ENCODE assay signal across 18 cellular contexts in the genomic region with DNA sequence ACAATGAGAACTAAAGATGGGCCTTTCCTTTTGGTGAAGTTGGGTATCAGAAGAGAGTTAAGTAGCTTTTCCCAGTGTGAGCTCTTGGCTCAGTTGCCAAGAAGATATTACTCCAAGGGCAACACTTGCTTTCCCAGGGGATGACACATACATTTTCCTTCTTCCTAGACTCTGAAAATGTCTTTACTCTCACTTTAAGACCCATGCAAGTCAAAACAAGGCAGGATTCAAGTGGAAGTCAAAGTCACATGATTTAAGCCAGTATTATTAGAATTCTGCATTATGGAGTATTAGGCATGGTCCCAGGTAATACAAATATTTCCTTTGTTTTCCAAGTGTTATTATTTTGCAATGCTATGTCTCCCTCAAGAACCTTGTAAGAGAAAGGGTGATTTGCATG.
DNase-seq lines count a peak whose midpoint lies in the region; ATAC-seq and TF ChIP-seq lines count a peak whose summit lies in the region.
"Had no signal": no experiment of that assay in that cellular context is flagged by ENCODE, and none has a peak within 500 bp of the region (broad histone marks: within the 10 kb centered on the region; RNA-seq: fewer than 3 reads in every experiment).

No MANE protein-coding gene starts in this region.

- no peaks in the 10 kb centered on the region for H3K9me3 Mint-ChIP-seq in neural progenitor cell
- peaks cover 6% of the 10 kb centered on the region for H3K9me3 Mint-ChIP-seq in activated CD4-positive, alpha-beta memory T cell treated with anti-CD3 and anti-CD28 coated beads, Interleukin-2, amount 10 ng/mL, durations not matched to agents 7 days and 5 days
- H3K9me3 Mint-ChIP-seq in activated T-cell treated with anti-CD3 and anti-CD28 coated beads, Interleukin-2, amount 50 U/mL, for 24 hours: no peaks in the 10 kb centered on the region
- H3K9me3 Mint-ChIP-seq: GM23338 had no signal

- no peak overlapping the region for H3K4me3 Mint-ChIP-seq in neural progenitor cell
- no peak overlapping the region for H3K4me3 Mint-ChIP-seq in activated CD4-positive, alpha-beta memory T cell treated with anti-CD3 and anti-CD28 coated beads, Interleukin-2, amount 10 ng/mL, durations not matched to agents 7 days and 5 days
- H3K4me3 Mint-ChIP-seq in activated T-cell treated with anti-CD3 and anti-CD28 coated beads, Interleukin-2, amount 50 U/mL, for 24 hours: no peak overlapping the region
- H3K4me3 Mint-ChIP-seq: GM23338 had no signal

- in situ Hi-C loops in GM23248 (cut with MboI): no loop called here

- CTCF ChIA-PET in activated CD4-positive, alpha-beta memory T cell treated with anti-CD3 and anti-CD28 coated beads, Interleukin-2, amount 10 ng/mL, durations not matched to agents 7 days and 5 days (lab: Charles Lee): no interaction called here

- H3K4me1 Mint-ChIP-seq in neural progenitor cell: peaks cover 20% of the 10 kb centered on the region
- H3K4me1 Mint-ChIP-seq in activated CD4-positive, alpha-beta memory T cell treated with anti-CD3 and anti-CD28 coated beads, Interleukin-2, amount 10 ng/mL, durations not matched to agents 7 days and 5 days: peaks cover 2% of the 10 kb centered on the region
- H3K4me1 Mint-ChIP-seq in activated T-cell treated with anti-CD3 and anti-CD28 coated beads, Interleukin-2, amount 50 U/mL, for 24 hours (ENCODE audit: low read depth): peaks cover 10% of the 10 kb centered on the region

- H3K9me2 ChIP-seq in GM23248 (ENCODE audit: insufficient read depth): no peaks in the 10 kb centered on the region

- H3K4me1 ChIP-seq in GM23248 (ENCODE audit: insufficient read depth): no peaks in the 10 kb centered on the region; the same call in 1 of the 2 replicates
- H3K4me1 ChIP-seq in neural progenitor cell: peaks cover 41% of the 10 kb centered on the region
- H3K4me1 ChIP-seq: A549 had no signal

- POLR2A ChIA-PET in activated CD4-positive, alpha-beta memory T cell treated with anti-CD3 and anti-CD28 coated beads, Interleukin-2, amount 10 ng/mL, durations not matched to agents 7 days and 5 days (lab: Charles Lee): no interaction called here

- H3F3A ChIP-seq in GM23248 (ENCODE audit: insufficient read depth) (no peaks in the 10 kb centered on the region), neural progenitor cell (ENCODE audit: low read depth) (peaks cover 7% of the 10 kb centered on the region)

- peaks cover 4% of the 10 kb centered on the region for H3K27me3 Mint-ChIP-seq in neural progenitor cell (ENCODE audit: insufficient read depth, low read depth)
- H3K27me3 Mint-ChIP-seq in activated CD4-positive, alpha-beta memory T cell treated with anti-CD3 and anti-CD28 coated beads, Interleukin-2, amount 10 ng/mL, durations not matched to agents 7 days and 5 days: no peaks in the 10 kb centered on the region
- no peaks in the 10 kb centered on the region for H3K27me3 Mint-ChIP-seq in activated T-cell treated with anti-CD3 and anti-CD28 coated beads, Interleukin-2, amount 50 U/mL, for 24 hours

- no peaks in the 10 kb centered on the region for H3K9me3 ChIP-seq in GM23248 (ENCODE audit: low read depth)
- H3K9me3 ChIP-seq in neural progenitor cell (ENCODE audit: low read depth): no peaks in the 10 kb centered on the region
- H3K9me3 ChIP-seq: A549 had no signal

- peaks cover 4% of the 10 kb centered on the region for H3K36me3 Mint-ChIP-seq in neural progenitor cell
- H3K36me3 Mint-ChIP-seq in activated CD4-positive, alpha-beta memory T cell treated with anti-CD3 and anti-CD28 coated beads, Interleukin-2, amount 10 ng/mL, durations not matched to agents 7 days and 5 days (ENCODE audit: low read depth): no peaks in the 10 kb centered on the region
- H3K36me3 Mint-ChIP-seq in activated T-cell treated with anti-CD3 and anti-CD28 coated beads, Interleukin-2, amount 50 U/mL, for 24 hours (ENCODE audit: low read depth): no peaks in the 10 kb centered on the region

- H3K27ac Mint-ChIP-seq in neural progenitor cell: no peak overlapping the region
- H3K27ac Mint-ChIP-seq in activated CD4-positive, alpha-beta memory T cell treated with anti-CD3 and anti-CD28 coated beads, Interleukin-2, amount 10 ng/mL, durations not matched to agents 7 days and 5 days: no peak overlapping the region
- no peak overlapping the region for H3K27ac Mint-ChIP-seq in activated T-cell treated with anti-CD3 and anti-CD28 coated beads, Interleukin-2, amount 50 U/mL, for 24 hours
- H3K27ac Mint-ChIP-seq: GM23338 had no signal

- H4K20me1 ChIP-seq in GM23248 (ENCODE audit: insufficient read depth) (no peaks in the 10 kb centered on the region), neural progenitor cell (ENCODE audit: low read depth) (no peaks in the 10 kb centered on the region)

- H2AFZ ChIP-seq in GM23248 (no peak overlapping the region), neural progenitor cell (replicated peaks) (no peak overlapping the region)
- H2AFZ ChIP-seq: GM23338, PC-9 had no signal

- H3K4me3 ChIP-seq in GM23248 (no peak overlapping the region), neural progenitor cell (no peak overlapping the region)
- H3K4me3 ChIP-seq: A549, GM23338, K562, PC-9 had no signal

- no peak for TF ChIP-seq CTCF in neural progenitor cell (IDR thresholded peaks at IDR 0.05)

- no peaks in the 10 kb centered on the region for H3K79me2 ChIP-seq in GM23248 (ENCODE audit: insufficient read depth)
- no peaks in the 10 kb centered on the region for H3K79me2 ChIP-seq in neural progenitor cell (ENCODE audit: low read depth)

- H3K4me2 ChIP-seq in GM23248 (ENCODE audit: unreplicated experiment): no peak overlapping the region
- peak overlapping the region; percentile 3 for H3K4me2 ChIP-seq in neural progenitor cell
- H3K4me2 ChIP-seq: A549, GM23338, PC-9 had no signal

- peak; percentile 61 for ATAC-seq in esophagus mucosa
- ATAC-seq: A549, GM23338, K562 had no signal

- H3K36me3 ChIP-seq in GM23248 (ENCODE audit: low read depth) (no peaks in the 10 kb centered on the region), neural progenitor cell (no peaks in the 10 kb centered on the region)

- no peak overlapping the region for H3K9ac ChIP-seq in GM23248
- no peak overlapping the region for H3K9ac ChIP-seq in neural progenitor cell

- H3K27me3 ChIP-seq in GM23248 (replicated peaks; ENCODE audit: insufficient read depth) (no peaks in the 10 kb centered on the region), neural progenitor cell (no peaks in the 10 kb centered on the region)

- DNase-seq in GM23248 (peak; percentile 17), amniotic epithelial cell (ENCODE audit: low read depth) (peak; percentile 64), neural progenitor cell (ENCODE audit: low spot score) (no peak)
- no peak for DNase-seq in activated effector memory CD4-positive, alpha-beta T cell treated with Interleukin-2 at 50 U/mL for 16 hours
- no peak for DNase-seq in activated CD4-positive, alpha-beta memory T cell treated with anti-CD3 and anti-CD28 coated beads, Interleukin-2, amount 10 ng/mL, durations not matched to agents 7 days and 5 days
- DNase-seq in activated T-cell treated with anti-CD3 and anti-CD28 coated beads, Interleukin-2, amount 50 U/mL, for 24 hours: no peak
- DNase-seq: C1 segment of cervical spinal cord, DMS 273 treated with DMSO at 0.1 percent for 48 hours, GF-D8, MV-4-11, NCI-H1417 treated with DMSO at 0.1 percent for 48 hours, NCI-H1930, NCI-H774, PC-9 had no signal

- H3K27ac ChIP-seq in GM23248: no peak overlapping the region
- H3K27ac ChIP-seq in neural progenitor cell: no peak overlapping the region
- H3K27ac ChIP-seq: A549, PC-9 had no signal

Comparison
In these comparisons a context has a peak if more than half of its experiments do, and no peak if none do; other contexts are left out.
1. DNase-seq: peak in GM23248 (single experiment) and amniotic epithelial cell (single experiment); none in neural progenitor cell (single experiment), activated effector memory CD4-positive, alpha-beta T cell treated with Interleukin-2 at 50 U/mL for 16 hours (single experiment), activated CD4-positive, alpha-beta memory T cell treated with anti-CD3 and anti-CD28 coated beads, Interleukin-2, amount 10 ng/mL, durations not matched to agents 7 days and 5 days (single experiment) and activated T-cell treated with anti-CD3 and anti-CD28 coated beads, Interleukin-2, amount 50 U/mL, for 24 hours (single experiment).